ENCODE assay signal across 1 cellular context in the genomic region with DNA sequence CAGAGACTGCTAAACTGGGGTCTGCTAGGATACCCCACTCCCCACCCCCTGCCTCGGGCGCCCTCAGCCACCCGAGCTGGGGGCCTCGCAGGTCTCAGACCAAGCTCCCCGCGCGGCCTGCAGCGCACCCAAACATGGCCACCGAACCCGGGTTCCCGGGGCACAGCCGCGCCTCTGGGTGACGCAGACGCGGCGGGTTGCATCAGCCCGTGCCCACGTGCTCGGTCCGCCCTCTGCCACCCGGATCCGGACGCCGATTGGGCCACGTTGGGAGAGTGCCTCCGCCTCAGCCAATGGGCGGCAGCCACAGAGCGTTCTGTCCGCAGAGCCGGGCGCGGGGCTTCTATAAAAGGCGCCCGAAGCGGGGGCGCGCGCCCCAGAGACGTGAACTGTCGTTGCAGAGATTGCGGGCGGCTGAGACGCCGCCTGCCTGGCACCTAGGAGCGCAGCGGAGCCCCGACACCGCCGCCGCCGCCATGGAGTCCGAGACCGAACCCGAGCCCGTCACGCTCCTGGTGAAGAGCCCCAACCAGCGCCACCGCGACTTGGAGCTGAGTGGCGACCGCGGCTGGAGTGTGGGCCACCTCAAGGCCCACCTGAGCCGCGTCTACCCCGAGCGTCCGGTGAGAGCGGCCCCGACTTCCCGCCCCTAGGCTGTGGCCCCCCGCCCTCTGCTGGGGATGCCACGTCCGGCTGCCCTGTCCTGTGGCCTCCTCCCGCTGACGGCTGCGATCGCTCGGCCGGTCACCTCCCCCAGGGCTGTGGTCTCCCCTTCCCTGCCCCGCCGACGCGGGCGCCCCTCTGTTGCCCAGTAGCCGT.
TF ChIP-seq lines count a peak whose summit lies in the region.

A gene with protein sequence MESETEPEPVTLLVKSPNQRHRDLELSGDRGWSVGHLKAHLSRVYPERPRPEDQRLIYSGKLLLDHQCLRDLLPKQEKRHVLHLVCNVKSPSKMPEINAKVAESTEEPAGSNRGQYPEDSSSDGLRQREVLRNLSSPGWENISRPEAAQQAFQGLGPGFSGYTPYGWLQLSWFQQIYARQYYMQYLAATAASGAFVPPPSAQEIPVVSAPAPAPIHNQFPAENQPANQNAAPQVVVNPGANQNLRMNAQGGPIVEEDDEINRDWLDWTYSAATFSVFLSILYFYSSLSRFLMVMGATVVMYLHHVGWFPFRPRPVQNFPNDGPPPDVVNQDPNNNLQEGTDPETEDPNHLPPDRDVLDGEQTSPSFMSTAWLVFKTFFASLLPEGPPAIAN (plus strand): TSS at position 374 of the 819 bp plus-strand sequence. CDS start 103 bp downstream, at position 477.

TF ChIP-seq in GM12878, 131 proteins besides CTCF, POLR2A, EP300 and RAD21 (continued from another document and continues in another):
- peak; percentile 51; the same call in 1 of the 2 replicates for TF ChIP-seq REST (IDR thresholded peaks at IDR 0.05; ENCODE audit: low read depth, low read length)
- peak; percentile 56; the same call in 1 of the 2 replicates for TF ChIP-seq ZNF24 (IDR thresholded peaks at IDR 0.05)
- peak; percentile 47; the same call in 1 of the 2 replicates for TF ChIP-seq SMARCA5 (IDR thresholded peaks at IDR 0.05)
- TF ChIP-seq MEF2B (IDR thresholded peaks at IDR 0.05; ENCODE audit: partially characterized antibody, poor library complexity, severe bottlenecking), result peak; percentile 59
- peak; percentile 85 for TF ChIP-seq CREM (IDR thresholded peaks at IDR 0.05; ENCODE audit: low read depth)
- TF ChIP-seq EGR1 (IDR thresholded peaks at IDR 0.05; ENCODE audit: borderline replicate concordance in 1 of 2, low read depth in 2 of 2, low read length in 2 of 2), result peak in 1 of 2 experiments; percentile 96; a peak in 2 of 3 replicates
- peak; percentile 17 for TF ChIP-seq RELA (IDR thresholded peaks at IDR 0.05; ENCODE audit: borderline replicate concordance, partially characterized antibody)
- TF ChIP-seq JUND (IDR thresholded peaks at IDR 0.05; ENCODE audit: low read depth, low read length), result 0 out of 2 replicates have a peak, but pooled peaks have one; percentile 28
- TF ChIP-seq RFX5 (IDR thresholded peaks at IDR 0.05; ENCODE audit: low read depth, low read length), result peak; percentile 56
- no peak for TF ChIP-seq CBX3 (IDR thresholded peaks at IDR 0.05; ENCODE audit: borderline replicate concordance, low read depth)
- peak; percentile 87 for TF ChIP-seq CHD1 (IDR thresholded peaks at IDR 0.05; ENCODE audit: low read depth, low read length)
- TF ChIP-seq, protein P1, sequence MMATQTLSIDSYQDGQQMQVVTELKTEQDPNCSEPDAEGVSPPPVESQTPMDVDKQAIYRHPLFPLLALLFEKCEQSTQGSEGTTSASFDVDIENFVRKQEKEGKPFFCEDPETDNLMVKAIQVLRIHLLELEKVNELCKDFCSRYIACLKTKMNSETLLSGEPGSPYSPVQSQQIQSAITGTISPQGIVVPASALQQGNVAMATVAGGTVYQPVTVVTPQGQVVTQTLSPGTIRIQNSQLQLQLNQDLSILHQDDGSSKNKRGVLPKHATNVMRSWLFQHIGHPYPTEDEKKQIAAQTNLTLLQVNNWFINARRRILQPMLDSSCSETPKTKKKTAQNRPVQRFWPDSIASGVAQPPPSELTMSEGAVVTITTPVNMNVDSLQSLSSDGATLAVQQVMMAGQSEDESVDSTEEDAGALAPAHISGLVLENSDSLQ (IDR thresholded peaks at IDR 0.05), result peak; percentile 97
- 0 out of 2 replicates have a peak, but pooled peaks have one; percentile 0 for TF ChIP-seq ZNF217 (IDR thresholded peaks at IDR 0.05)
- TF ChIP-seq EZH2 (IDR thresholded peaks at IDR 0.05; ENCODE audit: borderline replicate concordance, control insufficient read depth, low read depth, low read length), result no peak
- TF ChIP-seq, protein P2, sequence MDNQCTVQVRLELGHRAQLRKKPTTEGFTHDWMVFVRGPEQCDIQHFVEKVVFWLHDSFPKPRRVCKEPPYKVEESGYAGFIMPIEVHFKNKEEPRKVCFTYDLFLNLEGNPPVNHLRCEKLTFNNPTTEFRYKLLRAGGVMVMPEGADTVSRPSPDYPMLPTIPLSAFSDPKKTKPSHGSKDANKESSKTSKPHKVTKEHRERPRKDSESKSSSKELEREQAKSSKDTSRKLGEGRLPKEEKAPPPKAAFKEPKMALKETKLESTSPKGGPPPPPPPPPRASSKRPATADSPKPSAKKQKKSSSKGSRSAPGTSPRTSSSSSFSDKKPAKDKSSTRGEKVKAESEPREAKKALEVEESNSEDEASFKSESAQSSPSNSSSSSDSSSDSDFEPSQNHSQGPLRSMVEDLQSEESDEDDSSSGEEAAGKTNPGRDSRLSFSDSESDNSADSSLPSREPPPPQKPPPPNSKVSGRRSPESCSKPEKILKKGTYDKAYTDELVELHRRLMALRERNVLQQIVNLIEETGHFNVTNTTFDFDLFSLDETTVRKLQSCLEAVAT (IDR thresholded peaks at IDR 0.05), result peak; percentile 89
- peak; percentile 70; the same call in 1 of the 2 replicates for TF ChIP-seq CBFB (IDR thresholded peaks at IDR 0.05; ENCODE audit: low read depth)
- 0 out of 2 replicates have a peak, but pooled peaks have one; percentile 22 for TF ChIP-seq PAX5 (IDR thresholded peaks at IDR 0.05; ENCODE audit: borderline replicate concordance, low read depth, low read length)
- TF ChIP-seq SMAD1 (IDR thresholded peaks at IDR 0.05; ENCODE audit: low read depth, partially characterized antibody), result peak; percentile 97
- TF ChIP-seq BHLHE40 (IDR thresholded peaks at IDR 0.05; ENCODE audit: borderline replicate concordance in 1 of 2, low read depth in 2 of 2, low read length in 1 of 2), result peak; percentile 90 to 98
- no peak; the same call in 1 of the 2 replicates for TF ChIP-seq RB1 (IDR thresholded peaks at IDR 0.05; ENCODE audit: borderline replicate concordance)
- peak; percentile 98 for TF ChIP-seq PML (IDR thresholded peaks at IDR 0.05; ENCODE audit: low read length)
- no peak for TF ChIP-seq TCF7 (IDR thresholded peaks at IDR 0.05; ENCODE audit: borderline replicate concordance)
- no peak for TF ChIP-seq EED (IDR thresholded peaks at IDR 0.05; ENCODE audit: low read depth)
- peak; percentile 98 for TF ChIP-seq TAF1 (IDR thresholded peaks at IDR 0.05; ENCODE audit: borderline replicate concordance, low read depth, low read length)
- TF ChIP-seq ZZZ3 (IDR thresholded peaks at IDR 0.05; ENCODE audit: control insufficient read depth, insufficient read length, low read depth), result no peak
- peak; percentile 76 for TF ChIP-seq IRF3 (IDR thresholded peaks at IDR 0.05)
- peak; percentile 75; the same call in 1 of the 2 replicates for TF ChIP-seq SIN3A (IDR thresholded peaks at IDR 0.05; ENCODE audit: low read depth, low read length)
- TF ChIP-seq POLR2AphosphoS5 (IDR thresholded peaks at IDR 0.05; ENCODE audit: low read length), result peak; percentile 99
- TF ChIP-seq CHD4 (IDR thresholded peaks at IDR 0.05), result no peak; the same call in 1 of the 2 replicates
- TF ChIP-seq SRF (IDR thresholded peaks at IDR 0.05; ENCODE audit: low read depth in 2 of 2, low read length in 2 of 2), result peak; percentile 79 to 93
- peak; percentile 20; the same call in 1 of the 2 replicates for TF ChIP-seq MXI1 (IDR thresholded peaks at IDR 0.05; ENCODE audit: low read depth, low read length)
- no peak for TF ChIP-seq NR2C1 (IDR thresholded peaks at IDR 0.05)
- peak; percentile 25 for TF ChIP-seq FOS (IDR thresholded peaks at IDR 0.05; ENCODE audit: borderline replicate concordance, extremely low read depth, insufficient read length)
- TF ChIP-seq BCLAF1 (IDR thresholded peaks at IDR 0.05), result no peak
- peak; percentile 85 for TF ChIP-seq ZBED1 (IDR thresholded peaks at IDR 0.05; ENCODE audit: borderline replicate concordance)
- TF ChIP-seq ZBTB33 (IDR thresholded peaks at IDR 0.05), result no peak
- no peak for TF ChIP-seq STAT3 (IDR thresholded peaks at IDR 0.05; ENCODE audit: low read depth, low read length)
- TF ChIP-seq KLF5 (IDR thresholded peaks at IDR 0.05; ENCODE audit: partially characterized antibody), result peak; percentile 53
- TF ChIP-seq ZNF384 (IDR thresholded peaks at IDR 0.05; ENCODE audit: borderline replicate concordance, low read depth, low read length), result no peak
- TF ChIP-seq PBX3 (IDR thresholded peaks at IDR 0.05; ENCODE audit: insufficient replicate concordance, low read depth, low read length), result peak; percentile 89
- peak; percentile 65; the same call in 1 of the 2 replicates for TF ChIP-seq TCF12 (IDR thresholded peaks at IDR 0.05; ENCODE audit: low read depth, low read length)
